ENCODE assay signal across 9 cellular contexts in the genomic region with DNA sequence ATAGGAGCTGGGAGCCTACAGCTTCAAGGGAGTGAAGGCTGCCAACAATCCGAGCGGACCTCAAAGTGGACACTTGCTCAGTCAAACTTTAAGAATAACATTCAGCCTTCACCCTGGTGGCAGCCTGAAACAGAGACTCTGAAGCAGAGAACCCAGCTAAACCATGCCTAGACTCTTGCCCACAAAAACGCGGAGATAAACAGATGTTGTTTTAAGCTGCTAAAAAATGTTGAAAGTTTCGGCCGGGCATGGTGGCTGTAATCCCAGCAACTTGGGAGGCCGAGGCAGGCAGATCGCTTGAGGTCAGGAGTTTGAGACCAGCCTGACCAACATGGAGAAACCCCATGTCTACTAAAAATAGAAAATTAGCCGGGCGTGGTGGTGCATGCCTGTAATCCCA.
"Had no signal": no experiment of that assay in that cellular context is flagged by ENCODE, and none has a peak within 500 bp of the region (broad histone marks: within the 10 kb centered on the region; RNA-seq: fewer than 3 reads in every experiment).

No MANE protein-coding gene starts in this region.

- H3K4me2 ChIP-seq: KMS-11 had no signal

- H3K4me1 Mint-ChIP-seq: IgD-negative memory B cell had no signal

- FAIRE-seq: H54, HTR-8/SVneo had no signal

- DNase-seq: GM23248, GOT3, H9, HCEC 1CT, KBM-7 had no signal

- H3K4me3 ChIP-seq: GM23248 had no signal

- H3K4me3 Mint-ChIP-seq: H9, IgD-negative memory B cell had no signal

- H3K9me3 Mint-ChIP-seq: H9, IgD-negative memory B cell had no signal

- H3K27ac Mint-ChIP-seq: H9, IgD-negative memory B cell had no signal

- H3K27ac ChIP-seq: KMS-11 had no signal

- H2AFZ ChIP-seq: GM23248 had no signal

- H3K9ac ChIP-seq: KMS-11 had no signal
